11 cellular contexts compared by ENCODE assay signal in the genomic region with DNA sequence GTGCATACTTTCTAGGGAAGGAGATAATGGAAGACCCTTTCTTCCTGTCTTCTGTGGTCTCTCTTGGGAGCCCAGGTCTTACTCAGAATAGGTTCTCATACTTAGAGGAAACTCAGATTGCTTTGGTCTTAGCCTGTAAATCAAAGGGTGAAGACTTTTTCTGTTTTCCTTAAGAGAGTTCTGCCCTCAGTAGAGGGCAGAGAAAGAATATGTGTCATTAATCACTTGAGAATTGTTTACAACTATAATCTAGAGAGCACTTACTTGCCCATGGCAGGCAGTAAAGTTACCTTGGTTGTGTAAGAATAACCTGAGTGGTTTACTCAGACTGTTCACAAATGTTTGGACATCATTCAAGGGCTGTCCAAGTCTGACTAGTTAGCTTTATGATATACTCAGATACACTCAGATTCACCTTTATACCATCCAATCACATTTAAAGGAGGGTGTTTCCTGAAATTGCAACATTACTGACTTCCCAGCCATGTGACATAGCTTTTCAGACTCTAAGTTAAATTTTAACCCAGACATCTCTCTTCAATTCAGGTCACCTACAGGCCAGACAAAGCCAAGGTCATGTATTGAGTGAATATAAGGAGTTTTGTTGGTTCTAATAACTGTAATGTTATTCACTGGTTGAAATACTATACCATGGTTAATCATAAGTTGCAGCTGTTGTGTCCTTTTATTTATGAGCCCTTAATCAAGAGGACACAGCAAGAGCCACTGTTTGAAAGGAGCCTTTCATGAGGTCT.
A peak's percentile ranks its signal among the peaks of the same experiment; 100 is the strongest.
DNase-seq lines count a peak whose midpoint lies in the region; ATAC-seq and TF ChIP-seq lines count a peak whose summit lies in the region.
"Had no signal": no experiment of that assay in that cellular context is flagged by ENCODE, and none has a peak within 500 bp of the region (broad histone marks: within the 10 kb centered on the region; RNA-seq: fewer than 3 reads in every experiment).

No MANE protein-coding gene starts in this region.

- H3K27ac ChIP-seq in osteoblast (ENCODE audit: low read depth, low read length), result no peak overlapping the region

- H3K4me3 Mint-ChIP-seq in activated CD4-positive, alpha-beta memory T cell treated with anti-CD3 and anti-CD28 coated beads for 36 hours, result no peak overlapping the region
- H3K4me3 Mint-ChIP-seq: activated T-cell treated with anti-CD3 and anti-CD28 coated beads, Interleukin-2, amount 50 U/mL, for 72 hours had no signal

- H3K27me3 ChIP-seq in osteoblast (ENCODE audit: insufficient read depth, low read length), result no peaks in the 10 kb centered on the region

- no peaks in the 10 kb centered on the region for H3K36me3 Mint-ChIP-seq in activated CD4-positive, alpha-beta memory T cell treated with anti-CD3 and anti-CD28 coated beads for 36 hours

- H3K9me3 Mint-ChIP-seq in activated CD4-positive, alpha-beta memory T cell treated with anti-CD3 and anti-CD28 coated beads for 36 hours, result no peaks in the 10 kb centered on the region
- H3K9me3 Mint-ChIP-seq: activated T-cell treated with anti-CD3 and anti-CD28 coated beads, Interleukin-2, amount 50 U/mL, for 72 hours had no signal

- no peaks in the 10 kb centered on the region for H3K36me3 ChIP-seq in osteoblast (ENCODE audit: insufficient read depth, low read length)

- H3K27ac Mint-ChIP-seq in activated CD4-positive, alpha-beta memory T cell treated with anti-CD3 and anti-CD28 coated beads for 36 hours, result no peak overlapping the region
- H3K27ac Mint-ChIP-seq: activated T-cell treated with anti-CD3 and anti-CD28 coated beads, Interleukin-2, amount 50 U/mL, for 72 hours had no signal

- ATAC-seq in left colon, result peak; percentile 97
- no peak for ATAC-seq in GM21515 (IDR thresholded peaks at IDR 0.05; ENCODE audit: unreplicated experiment)

- intact Hi-C loops in left colon (cut with DNase I, micrococcal nuclease), result loop anchor here in 1 of 2 donors (10.0 kb wide), 1 partner anchor 47 kb away; no protein-coding TSS in a partner anchor
- intact Hi-C loops in activated CD4-positive, alpha-beta memory T cell treated with anti-CD3 and anti-CD28 coated beads for 36 hours (cut with micrococcal nuclease), result no loop called here

- H4K20me1 ChIP-seq in osteoblast (ENCODE audit: insufficient read depth, low read length), result no peaks in the 10 kb centered on the region

- no peaks in the 10 kb centered on the region for H3K9me3 ChIP-seq in osteoblast (ENCODE audit: low read depth, low read length)

- H3K4me3 ChIP-seq in osteoblast (ENCODE audit: insufficient read depth, low read length), result no peak overlapping the region

- no peaks in the 10 kb centered on the region for H3K4me1 Mint-ChIP-seq in activated CD4-positive, alpha-beta memory T cell treated with anti-CD3 and anti-CD28 coated beads for 36 hours (ENCODE audit: low read depth)

- no peak for TF ChIP-seq CTCF in osteoblast (IDR thresholded peaks at IDR 0.05; ENCODE audit: extremely low read depth, low read depth, low read length)

- H2AFZ ChIP-seq in osteoblast (ENCODE audit: low read length), result no peak overlapping the region

- CTCF ChIA-PET in activated CD4-positive, alpha-beta memory T cell treated with anti-CD3 and anti-CD28 coated beads for 36 hours (lab: Charles Lee), result no interaction called here

- peak; percentile 14 for DNase-seq in NCI-H2171 treated with DMSO at 0.1 percent for 48 hours (lab: John Stamatoyannopoulos, UW)
- DNase-seq in NCI-H2171 (lab: John Stamatoyannopoulos, UW), result no peak
- peak; percentile 88 for DNase-seq in SW480 (ENCODE audit: low spot score)
- no peak for DNase-seq in left colon
- peak; percentile 46 for DNase-seq in ureter (ENCODE audit: low spot score)
- DNase-seq in osteoblast (ENCODE audit: insufficient read length, low spot score, missing footprints), result no peak
- DNase-seq in activated CD4-positive, alpha-beta memory T cell treated with anti-CD3 and anti-CD28 coated beads for 36 hours, result no peak
- DNase-seq: activated T-cell treated with anti-CD3 and anti-CD28 coated beads, Interleukin-2, amount 50 U/mL, for 72 hours; Kasumi-1; SW 1271 had no signal

- no peak overlapping the region for H3K4me2 ChIP-seq in osteoblast (ENCODE audit: insufficient read depth, low read length)

- POLR2A ChIA-PET in activated CD4-positive, alpha-beta memory T cell treated with anti-CD3 and anti-CD28 coated beads for 36 hours (lab: Charles Lee), result no interaction called here

- H3K27me3 Mint-ChIP-seq in activated CD4-positive, alpha-beta memory T cell treated with anti-CD3 and anti-CD28 coated beads for 36 hours, result no peaks in the 10 kb centered on the region

- H3K4me1 ChIP-seq in osteoblast (ENCODE audit: insufficient read depth, low read length), result no peaks in the 10 kb centered on the region

- no peaks in the 10 kb centered on the region for H3K79me2 ChIP-seq in osteoblast (ENCODE audit: insufficient read depth, low read length)

Comparison
In these comparisons a context has a peak if more than half of its experiments do, and no peak if none do; other contexts are left out.
1. DNase-seq: peak in NCI-H2171 treated with DMSO at 0.1 percent for 48 hours (single experiment), SW480 (single experiment) and ureter (single experiment); none in NCI-H2171 (single experiment), left colon (0 of 2), osteoblast (single experiment) and activated CD4-positive, alpha-beta memory T cell treated with anti-CD3 and anti-CD28 coated beads for 36 hours (single experiment).